8 cellular contexts compared by ENCODE assay signal in the genomic region with DNA sequence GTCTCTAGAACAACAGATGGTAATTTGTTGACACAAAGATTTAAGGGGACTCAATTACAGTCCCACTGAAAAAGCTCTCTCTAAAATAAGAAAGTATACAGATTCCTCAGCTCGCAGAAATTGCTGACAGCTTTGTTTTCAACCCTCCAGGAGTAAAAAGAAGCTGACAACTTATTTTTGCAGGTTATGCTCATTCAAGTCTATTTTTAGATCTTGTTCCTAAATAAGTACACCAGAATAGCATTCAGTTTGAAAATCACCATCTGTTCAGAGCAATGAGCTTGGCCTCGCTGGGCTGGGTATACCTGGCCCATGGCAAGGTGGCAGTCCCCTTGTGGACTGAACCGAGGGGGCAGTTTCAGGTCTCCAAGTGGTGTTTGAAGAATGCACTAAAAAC.
DNase-seq lines count a peak whose midpoint lies in the region; TF ChIP-seq lines count a peak whose summit lies in the region.

No MANE protein-coding gene starts in this region.

- H2BK120ac ChIP-seq in mesendoderm (ENCODE audit: low read depth, low read length) = no peak overlapping the region

- H3K27me3 ChIP-seq in neural progenitor cell (peaks cover 39% of the 10 kb centered on the region), mesendoderm (ENCODE audit: insufficient read depth, low read length, poor library complexity) (no peaks in the 10 kb centered on the region)

- no peaks in the 10 kb centered on the region for H3K36me3 ChIP-seq in neural progenitor cell
- H3K36me3 ChIP-seq in mesendoderm (ENCODE audit: control insufficient read depth, insufficient read depth, low read length) = no peaks in the 10 kb centered on the region

- no peak overlapping the region for H4K5ac ChIP-seq in mesendoderm (ENCODE audit: low read length)

- H3K9ac ChIP-seq in neural progenitor cell = no peak overlapping the region
- no peak overlapping the region for H3K9ac ChIP-seq in mesendoderm (ENCODE audit: low read length)

- no peak overlapping the region for H4K8ac ChIP-seq in mesendoderm (ENCODE audit: low read depth, low read length)

- H2BK15ac ChIP-seq in mesendoderm (replicated peaks; ENCODE audit: low read depth) = no peak overlapping the region

- H2BK5ac ChIP-seq in mesendoderm (ENCODE audit: low read length) = no peak overlapping the region

- H3K36me3 Mint-ChIP-seq in neural progenitor cell = peaks cover 2% of the 10 kb centered on the region

- H3K4me3 Mint-ChIP-seq in neural progenitor cell = no peak overlapping the region

- H3K27ac ChIP-seq in cingulate gyrus (ENCODE audit: low read depth, low read length) = peak overlapping the region; percentile 42
- no peak overlapping the region for H3K27ac ChIP-seq in neural progenitor cell
- H3K27ac ChIP-seq in mesendoderm (ENCODE audit: low read depth, low read length) = no peak overlapping the region

- no peaks in the 10 kb centered on the region for H3K79me2 ChIP-seq in neural progenitor cell (ENCODE audit: low read depth)
- H3K79me2 ChIP-seq in mesendoderm (ENCODE audit: control insufficient read depth, insufficient read depth, low read length) = no peaks in the 10 kb centered on the region

- no peak overlapping the region for H2AFZ ChIP-seq in neural progenitor cell (replicated peaks)

- TF ChIP-seq CTCF in neural progenitor cell (IDR thresholded peaks at IDR 0.05) = no peak

- no peaks in the 10 kb centered on the region for H4K20me1 ChIP-seq in neural progenitor cell (ENCODE audit: low read depth)

- no peaks in the 10 kb centered on the region for H3K9me3 ChIP-seq in neural progenitor cell (ENCODE audit: low read depth)

- DNase-seq in DMS79 treated with DMSO at 0.1 percent for 48 hours (lab: John Stamatoyannopoulos, UW) (peak; percentile 54), NCI-H2171 (lab: John Stamatoyannopoulos, UW) (peak; percentile 72), neural progenitor cell (ENCODE audit: low spot score) (no peak), COLO829 (ENCODE audit: low spot score) (no peak), mesendoderm (no peak), GDM1 (lab: John Stamatoyannopoulos, UW) (no peak)
- no peak for DNase-seq in activated effector memory CD4-positive, alpha-beta T cell treated with Interleukin-2 at 50 U/mL for 16 hours

- peaks cover 7% of the 10 kb centered on the region for H3K27me3 Mint-ChIP-seq in neural progenitor cell (ENCODE audit: insufficient read depth, low read depth)

- peaks cover 10% of the 10 kb centered on the region for H3F3A ChIP-seq in neural progenitor cell (ENCODE audit: low read depth)

- no peak overlapping the region for H3K4ac ChIP-seq in mesendoderm (ENCODE audit: low read depth, low read length)

- no CpG with 5 or more reads among the region's 3 CpGs for WGBS in mesendoderm (ENCODE audit: extremely low coverage, insufficient coverage, low lambda C conversion rate)

- no peak overlapping the region for H3K56ac ChIP-seq in mesendoderm (ENCODE audit: low read length)

- no peak overlapping the region for H3K4me3 ChIP-seq in neural progenitor cell
- no peak overlapping the region for H3K4me3 ChIP-seq in mesendoderm (ENCODE audit: low read length)

- H3K27ac Mint-ChIP-seq in neural progenitor cell = peak overlapping the region; percentile 85

- H3K4me1 Mint-ChIP-seq in neural progenitor cell = peaks cover 34% of the 10 kb centered on the region

- H3K4me1 ChIP-seq in neural progenitor cell (no peaks in the 10 kb centered on the region), mesendoderm (ENCODE audit: control insufficient read depth, low read depth, low read length) (no peaks in the 10 kb centered on the region)

- H3K4me2 ChIP-seq in neural progenitor cell = no peak overlapping the region
- H3K4me2 ChIP-seq in mesendoderm (ENCODE audit: low read length) = no peak overlapping the region

- H3K23ac ChIP-seq in mesendoderm (ENCODE audit: low read length) = no peak overlapping the region

- no peak overlapping the region for H3K18ac ChIP-seq in mesendoderm (ENCODE audit: low read length)

- peaks cover 5% of the 10 kb centered on the region for H3K9me3 Mint-ChIP-seq in neural progenitor cell

- no peaks in the 10 kb centered on the region for H3K79me1 ChIP-seq in mesendoderm (ENCODE audit: low read length)

- H2AK5ac ChIP-seq in mesendoderm (ENCODE audit: low read length) = no peak overlapping the region

Comparison
In these comparisons a context has a peak if more than half of its experiments do, and no peak if none do; other contexts are left out.
1. DNase-seq: peak in DMS79 treated with DMSO at 0.1 percent for 48 hours (single experiment) and NCI-H2171 (single experiment); none in neural progenitor cell (single experiment), COLO829 (single experiment), mesendoderm (single experiment), GDM1 (single experiment) and activated effector memory CD4-positive, alpha-beta T cell treated with Interleukin-2 at 50 U/mL for 16 hours (single experiment).